ENCODE assay signal across 10 cellular contexts in genomic region chr5:141040093-141040762, GRCh38. TPM values are rescaled to one million over a fixed set of nuclear protein-coding genes. Genes with fewer than 3 reads are reported as not detected.
DNase-seq lines count a peak whose midpoint lies in the region; ATAC-seq, FAIRE-seq and TF ChIP-seq lines count a peak whose summit lies in the region.
"Had no signal": no experiment of that assay in that cellular context is flagged by ENCODE, and none has a peak within 500 bp of the region (broad histone marks: within the 10 kb centered on the region; RNA-seq: fewer than 3 reads in every experiment).

No MANE protein-coding gene starts in this region.

- peaks cover 6% of the 10 kb centered on the region for H3K27me3 Mint-ChIP-seq in activated T-cell treated with anti-CD3 and anti-CD28 coated beads, Interleukin-2, amount 50 U/mL, for 72 hours (ENCODE audit: low read depth)

- WGBS in pancreas, 2 donors = 6 to 12% methylated on average over 24 of the region's 24 CpGs

- no peak overlapping the region for H3K27ac Mint-ChIP-seq in activated T-cell treated with anti-CD3 and anti-CD28 coated beads, Interleukin-2, amount 50 U/mL, for 72 hours
- H3K27ac Mint-ChIP-seq: T-helper 1 cell treated with Interleukin-12 subunit alpha and Interleukin-12 subunit beta and Interleukin-4 antibody, amounts not matched to agents 30 μg/mL and 1 μg/mL, for 36 hours had no signal

- no peaks in the 10 kb centered on the region for H3K4me1 Mint-ChIP-seq in activated T-cell treated with anti-CD3 and anti-CD28 coated beads, Interleukin-2, amount 50 U/mL, for 72 hours (ENCODE audit: low read depth)

- no peak for FAIRE-seq in pancreas (lab: Jason Lieb, UNC)

- H3K36me3 ChIP-seq in pancreas = no peaks in the 10 kb centered on the region

- no peaks in the 10 kb centered on the region for H3K36me3 Mint-ChIP-seq in activated T-cell treated with anti-CD3 and anti-CD28 coated beads, Interleukin-2, amount 50 U/mL, for 72 hours (ENCODE audit: insufficient read depth in 2 of 2)

- peak in 3 of 4 donors; percentile 23 to 40 (median 25) for TF ChIP-seq CTCF in pancreas (IDR thresholded peaks at IDR 0.05)

- H3K9me3 Mint-ChIP-seq in activated T-cell treated with anti-CD3 and anti-CD28 coated beads, Interleukin-2, amount 50 U/mL, for 72 hours = peaks cover 0 to 1% of the 10 kb centered on the region in 2 donors

- no peaks in the 10 kb centered on the region for H3K4me1 ChIP-seq in pancreas

- ATAC-seq in activated T-cell treated with anti-CD3 and anti-CD28 coated beads, Interleukin-2, amount 50 U/mL, for 72 hours (replicated peaks in 1 of 2) = no peak
- ATAC-seq in pancreas (peak; percentile 76 to 90 (median 82)), HG02852 (IDR thresholded peaks at IDR 0.05; ENCODE audit: unreplicated experiment) (no peak), HG03354 (IDR thresholded peaks at IDR 0.05; ENCODE audit: poor library complexity, severe bottlenecking, unreplicated experiment) (no peak)

- peak overlapping the region; percentile 82 to 91 (median 86) for H3K27ac ChIP-seq in pancreas

- intact Hi-C loops in pancreas (cut with DNase I) = loop anchor here in 1 of 3 donors (10.0 kb wide), 1 partner anchor 165 kb away; the partner anchor contains the start of gene PCDHA12

- H3K4me3 ChIP-seq in pancreas = peak overlapping the region; percentile 4 to 47 (median 27)

- no peaks in the 10 kb centered on the region for H3K9me3 ChIP-seq in pancreas

- peak; percentile 0 to 3 for DNase-seq in activated T-cell treated with anti-CD3 and anti-CD28 coated beads, Interleukin-2, amount 50 U/mL, for 72 hours
- DNase-seq in activated T-cell treated with anti-CD3 and anti-CD28 coated beads for 4 hours (no peak), glomerular visceral epithelial cell (ENCODE audit: extremely low spot score) (peak; percentile 21), pancreas (peak; percentile 54 to 87 (median 72)), NAMALWA (ENCODE audit: low spot score) (no peak)

- peaks cover 0 to 14% (median 2%) of the 10 kb centered on the region in 4 donors for H3K27me3 ChIP-seq in pancreas

- H3K4me3 Mint-ChIP-seq in activated T-cell treated with anti-CD3 and anti-CD28 coated beads, Interleukin-2, amount 50 U/mL, for 72 hours = no peak overlapping the region
- H3K4me3 Mint-ChIP-seq: T-helper 1 cell treated with Interleukin-12 subunit alpha and Interleukin-12 subunit beta and Interleukin-4 antibody, amounts not matched to agents 30 μg/mL and 1 μg/mL, for 36 hours had no signal

TF ChIP-seq in PFSK-1, 5 proteins besides CTCF, POLR2A, EP300 and RAD21:
- TF ChIP-seq, protein P1, sequence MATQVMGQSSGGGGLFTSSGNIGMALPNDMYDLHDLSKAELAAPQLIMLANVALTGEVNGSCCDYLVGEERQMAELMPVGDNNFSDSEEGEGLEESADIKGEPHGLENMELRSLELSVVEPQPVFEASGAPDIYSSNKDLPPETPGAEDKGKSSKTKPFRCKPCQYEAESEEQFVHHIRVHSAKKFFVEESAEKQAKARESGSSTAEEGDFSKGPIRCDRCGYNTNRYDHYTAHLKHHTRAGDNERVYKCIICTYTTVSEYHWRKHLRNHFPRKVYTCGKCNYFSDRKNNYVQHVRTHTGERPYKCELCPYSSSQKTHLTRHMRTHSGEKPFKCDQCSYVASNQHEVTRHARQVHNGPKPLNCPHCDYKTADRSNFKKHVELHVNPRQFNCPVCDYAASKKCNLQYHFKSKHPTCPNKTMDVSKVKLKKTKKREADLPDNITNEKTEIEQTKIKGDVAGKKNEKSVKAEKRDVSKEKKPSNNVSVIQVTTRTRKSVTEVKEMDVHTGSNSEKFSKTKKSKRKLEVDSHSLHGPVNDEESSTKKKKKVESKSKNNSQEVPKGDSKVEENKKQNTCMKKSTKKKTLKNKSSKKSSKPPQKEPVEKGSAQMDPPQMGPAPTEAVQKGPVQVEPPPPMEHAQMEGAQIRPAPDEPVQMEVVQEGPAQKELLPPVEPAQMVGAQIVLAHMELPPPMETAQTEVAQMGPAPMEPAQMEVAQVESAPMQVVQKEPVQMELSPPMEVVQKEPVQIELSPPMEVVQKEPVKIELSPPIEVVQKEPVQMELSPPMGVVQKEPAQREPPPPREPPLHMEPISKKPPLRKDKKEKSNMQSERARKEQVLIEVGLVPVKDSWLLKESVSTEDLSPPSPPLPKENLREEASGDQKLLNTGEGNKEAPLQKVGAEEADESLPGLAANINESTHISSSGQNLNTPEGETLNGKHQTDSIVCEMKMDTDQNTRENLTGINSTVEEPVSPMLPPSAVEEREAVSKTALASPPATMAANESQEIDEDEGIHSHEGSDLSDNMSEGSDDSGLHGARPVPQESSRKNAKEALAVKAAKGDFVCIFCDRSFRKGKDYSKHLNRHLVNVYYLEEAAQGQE (IDR thresholded peaks at IDR 0.05; ENCODE audit: insufficient read depth in 1 of 2, low read depth in 2 of 2, low read length in 2 of 2) = peak; percentile 46 to 72; a peak in 2 of 4 replicates
- TF ChIP-seq POLR2AphosphoS5 (IDR thresholded peaks at IDR 0.05; ENCODE audit: low read depth, low read length) = no peak

RNA-seq across cellular contexts. Expression of gene PCDHB1, which starts 10.9 kb away (rescaled TPM):
- not detected for total RNA-seq in activated T-cell treated with anti-CD3 and anti-CD28 coated beads, Interleukin-2, amount 50 U/mL, for 72 hours
- polyA plus RNA-seq in PFSK-1 (2012; ENCODE audit: insufficient read length, low read depth) = not detected
- under 1 TPM; 0.09 to 0.35 (median 0.14) TPM for total RNA-seq in pancreas
- polyA plus RNA-seq in pancreas = under 1 TPM; 0.02 to 0.08 TPM
- polyA plus RNA-seq: BJ had no signal

RNA-seq across cellular contexts. Expression of gene PCDHB2, which starts 54.2 kb away (rescaled TPM):
- total RNA-seq in activated T-cell treated with anti-CD3 and anti-CD28 coated beads, Interleukin-2, amount 50 U/mL, for 72 hours = not detected
- 5.2 TPM for polyA plus RNA-seq in PFSK-1 (2012; ENCODE audit: insufficient read length, low read depth)
- total RNA-seq in pancreas = 1 to 10 TPM in 2 of 6 donors, under 1 TPM in 4; 0.56 to 2.2 (median 0.62) TPM
- polyA plus RNA-seq in pancreas = under 1 TPM; 0.23 to 0.70 TPM

Comparison
In these comparisons a context has a peak if more than half of its experiments do, and no peak if none do; other contexts are left out.
1. DNase-seq: peak in activated T-cell treated with anti-CD3 and anti-CD28 coated beads, Interleukin-2, amount 50 U/mL, for 72 hours (2 of 2), glomerular visceral epithelial cell (single experiment) and pancreas (6 of 6); none in activated T-cell treated with anti-CD3 and anti-CD28 coated beads for 4 hours (single experiment) and NAMALWA (single experiment).
2. ATAC-seq: peak in pancreas (4 of 4); none in activated T-cell treated with anti-CD3 and anti-CD28 coated beads, Interleukin-2, amount 50 U/mL, for 72 hours (0 of 2), HG02852 (single experiment) and HG03354 (single experiment).